Comparison of ENCODE assay signal across 16 cellular contexts in the genomic region with DNA sequence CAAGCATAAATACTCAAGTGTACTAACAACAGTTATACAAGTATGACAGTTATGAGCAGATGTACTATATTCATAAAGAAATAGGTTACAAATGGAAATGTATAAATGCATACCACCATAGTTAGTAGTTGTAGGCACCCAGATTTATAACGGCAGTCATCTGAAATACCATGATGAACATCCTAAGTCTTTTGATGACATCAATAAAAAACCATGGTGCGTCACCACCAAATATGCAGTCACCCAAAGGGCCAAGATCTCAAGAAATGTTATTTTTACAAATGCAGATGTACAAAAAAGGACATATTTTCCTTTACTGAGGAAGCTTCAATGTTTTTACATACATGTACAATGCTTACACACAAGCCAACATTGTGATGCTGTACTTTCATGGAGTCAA.
DNase-seq lines count a peak whose midpoint lies in the region; TF ChIP-seq lines count a peak whose summit lies in the region.
"Had no signal": no experiment of that assay in that cellular context is flagged by ENCODE, and none has a peak within 500 bp of the region (broad histone marks: within the 10 kb centered on the region; RNA-seq: fewer than 3 reads in every experiment).

No MANE protein-coding gene starts in this region.

- peak overlapping the region; percentile 79 for H3K4me3 Mint-ChIP-seq in HFFc6
- H3K4me3 Mint-ChIP-seq: CD4-positive, alpha-beta memory T cell; IgD-negative memory B cell had no signal

- peak; percentile 88 for DNase-seq in EL
- DNase-seq in HFFc6: peak; percentile 81
- DNase-seq in brain microvascular endothelial cell: peak; percentile 15
- no peak for DNase-seq in activated CD8-positive, alpha-beta memory T cell treated with anti-CD3 and anti-CD28 coated beads for 24 hours
- no peak for DNase-seq in adrenal gland
- no peak for DNase-seq in GF-D8 (lab: John Stamatoyannopoulos, UW)
- DNase-seq in cerebellar cortex (ENCODE audit: low spot score): no peak
- DNase-seq: BE2C; CD4-positive, alpha-beta memory T cell; DMS153; DMS79 treated with DMSO at 0.1 percent for 48 hours; KG1 had no signal

- no peaks in the 10 kb centered on the region; the same call in 1 of the 2 replicates for H3K27me3 Mint-ChIP-seq in HFFc6 (ENCODE audit: insufficient read depth)

- H3K36me3 Mint-ChIP-seq in HFFc6 (ENCODE audit: low read depth): no peaks in the 10 kb centered on the region
- H3K36me3 Mint-ChIP-seq: CD4-positive, alpha-beta memory T cell had no signal

- peaks cover 87% of the 10 kb centered on the region for H3K4me1 Mint-ChIP-seq in HFFc6 (ENCODE audit: low read depth)
- H3K4me1 Mint-ChIP-seq: CD4-positive, alpha-beta memory T cell; IgD-negative memory B cell had no signal

- H3K4me1 ChIP-seq in adrenal gland (replicated peaks in 1 of 2): no peaks in the 10 kb centered on the region
- H3K4me1 ChIP-seq: BE2C, HAP-1 had no signal

- H3K27me3 ChIP-seq in brain microvascular endothelial cell (replicated peaks) (no peaks in the 10 kb centered on the region), adrenal gland (peaks cover 8% of the 10 kb centered on the region)

- peak overlapping the region; percentile 82 for H3K27ac Mint-ChIP-seq in HFFc6
- H3K27ac Mint-ChIP-seq: CD4-positive, alpha-beta memory T cell; IgD-negative memory B cell had no signal

- no peak for TF ChIP-seq POLR2A in adrenal gland (IDR thresholded peaks at IDR 0.05)

- H3K4me3 ChIP-seq in brain microvascular endothelial cell (ENCODE audit: low read depth, low read length) (no peak overlapping the region), adrenal gland (no peak overlapping the region)
- H3K4me3 ChIP-seq: GM12878, HAP-1 had no signal

- 86 to 94% (median 89%) methylated on average over 2 of the region's 2 CpGs for WGBS in adrenal gland, 4 donors

- no peak overlapping the region for H3K27ac ChIP-seq in brain microvascular endothelial cell
- H3K27ac ChIP-seq in adrenal gland: no peak overlapping the region
- H3K27ac ChIP-seq: C4-2B had no signal

- TF ChIP-seq CTCF in HFFc6 (IDR thresholded peaks at IDR 0.05) (no peak), brain microvascular endothelial cell (IDR thresholded peaks at IDR 0.05; ENCODE audit: low read depth, low read length, missing control alignments) (no peak), adrenal gland (IDR thresholded peaks at IDR 0.05) (no peak)

- intact Hi-C loops in adrenal gland (cut with DNase I): no loop called here

- no peaks in the 10 kb centered on the region for H3K9me3 ChIP-seq in adrenal gland (replicated peaks in 1 of 3)
- H3K9me3 ChIP-seq: BE2C, HAP-1 had no signal

- H3K9me3 Mint-ChIP-seq in HFFc6: no peaks in the 10 kb centered on the region
- H3K9me3 Mint-ChIP-seq: CD4-positive, alpha-beta memory T cell; IgD-negative memory B cell had no signal

- in situ Hi-C loops in brain microvascular endothelial cell (cut with HindIII; ENCODE audit: low pct_ligation_motif_present, low sequenced_read_pairs): no loop called here

- H3K36me3 ChIP-seq in brain microvascular endothelial cell (replicated peaks): no peaks in the 10 kb centered on the region
- no peaks in the 10 kb centered on the region for H3K36me3 ChIP-seq in adrenal gland (replicated peaks in 1 of 2)
- H3K36me3 ChIP-seq: BE2C, HAP-1 had no signal

Comparison
In these comparisons a context has a peak if more than half of its experiments do, and no peak if none do; other contexts are left out.
1. DNase-seq: peak in EL (single experiment), HFFc6 (single experiment) and brain microvascular endothelial cell (single experiment); none in activated CD8-positive, alpha-beta memory T cell treated with anti-CD3 and anti-CD28 coated beads for 24 hours (single experiment), adrenal gland (0 of 7), GF-D8 (single experiment) and cerebellar cortex (single experiment).